In genomic region chr2:239544846-239545465, GRCh38 we compare ENCODE assay signal across 8 cellular contexts.
DNase-seq lines count a peak whose midpoint lies in the region; ATAC-seq lines count a peak whose summit lies in the region.

No MANE protein-coding gene starts in this region.

- DNase-seq in NAMALWA (ENCODE audit: low spot score) (peak; percentile 8), immature natural killer cell (peak; percentile 57 to 66 (median 58)), anterior cingulate cortex (lab: John Stamatoyannopoulos, UW) (no peak), Kasumi-1 (lab: John Stamatoyannopoulos, UW) (no peak)
- DNase-seq in activated CD8-positive, alpha-beta memory T cell treated with anti-CD3 and anti-CD28 coated beads, Interleukin-2, amount 50 U/mL, for 24 hours (ENCODE audit: extremely low read depth) = peak; percentile 30
- DNase-seq in stimulated activated CD8-positive, alpha-beta memory T cell treated with anti-CD3 and anti-CD28 coated beads, Interleukin-2, amount 100 ng/mL, for 48 hours (ENCODE audit: low read depth in 2 of 2) = peak; percentile 59 to 69
- DNase-seq in effector CD8-positive, alpha-beta T cell (lab: John Stamatoyannopoulos, UW) = no peak

- ATAC-seq in HG03045 (IDR thresholded peaks at IDR 0.05; ENCODE audit: unreplicated experiment) = no peak

- H3K9me3 Mint-ChIP-seq in immature natural killer cell = peaks cover 0 to 2% (median 0%) of the 10 kb centered on the region in 6 donors

- peaks cover 0 to 10% (median 3%) of the 10 kb centered on the region in 3 donors for H3K27me3 Mint-ChIP-seq in immature natural killer cell (ENCODE audit: low read depth in 3 of 3)

- H3K4me3 Mint-ChIP-seq in immature natural killer cell = peak overlapping the region in 2 of 5 donors; percentile 65 to 68

- H3K27ac Mint-ChIP-seq in immature natural killer cell = peak overlapping the region in 5 of 6 donors; percentile 21 to 82 (median 79)

- peaks cover 26 to 29% of the 10 kb centered on the region in 2 donors for H3K4me1 Mint-ChIP-seq in immature natural killer cell

- H3K36me3 Mint-ChIP-seq in immature natural killer cell = no peaks in the 10 kb centered on the region

Comparison
In these comparisons a context has a peak if more than half of its experiments do, and no peak if none do; other contexts are left out.
1. DNase-seq: peak in NAMALWA (single experiment), activated CD8-positive, alpha-beta memory T cell treated with anti-CD3 and anti-CD28 coated beads, Interleukin-2, amount 50 U/mL, for 24 hours (single experiment), immature natural killer cell (3 of 3) and stimulated activated CD8-positive, alpha-beta memory T cell treated with anti-CD3 and anti-CD28 coated beads, Interleukin-2, amount 100 ng/mL, for 48 hours (2 of 2); none in effector CD8-positive, alpha-beta T cell (single experiment), anterior cingulate cortex (0 of 58) and Kasumi-1 (0 of 2).